In genomic region chr11:45147871-45148270, GRCh38 we compare ENCODE assay signal across 8 cellular contexts. TPM values are rescaled to one million over a fixed set of nuclear protein-coding genes. Genes with fewer than 3 reads are reported as not detected.
DNase-seq lines count a peak whose midpoint lies in the region; ATAC-seq and TF ChIP-seq lines count a peak whose summit lies in the region.

No MANE protein-coding gene starts in this region.

- peak overlapping the region; percentile 86 for H3K4me3 Mint-ChIP-seq in chondrocyte (ENCODE audit: unreplicated experiment)

- DNase-seq in left ventricle myocardium inferior (no peak), Right ventricle myocardium inferior (ENCODE audit: missing footprints) (no peak), chondrocyte (ENCODE audit: low spot score) (no peak), NCI-H526 treated with DMSO at 0.1 percent for 48 hours (lab: John Stamatoyannopoulos, UW) (no peak)

- H3K27ac Mint-ChIP-seq in chondrocyte (ENCODE audit: unreplicated experiment): peak overlapping the region; percentile 61

- TF ChIP-seq CTCF in left ventricle myocardium inferior (IDR thresholded peaks at IDR 0.05; ENCODE audit: borderline replicate concordance) (no peak), chondrocyte (IDR thresholded peaks at IDR 0.05) (no peak)

- peak overlapping the region; percentile 90 for H3K4me3 ChIP-seq in left ventricle myocardium inferior
- peak overlapping the region; percentile 57 for H3K4me3 ChIP-seq in mononuclear cell (ENCODE audit: low read length)

- H3K4me1 ChIP-seq in left ventricle myocardium inferior: peaks cover 32% of the 10 kb centered on the region
- H3K4me1 ChIP-seq in mononuclear cell (ENCODE audit: insufficient read depth, low read length): peaks cover 17% of the 10 kb centered on the region

- peak overlapping the region; percentile 99 for H3K27ac ChIP-seq in left ventricle myocardium inferior (replicated peaks)

- intact Hi-C loops in left ventricle myocardium inferior (cut with micrococcal nuclease): no loop called here
- intact Hi-C loops in Right ventricle myocardium inferior (cut with DNase I): loop anchor here (5.0 kb wide), 1 partner anchor 34 kb away; no protein-coding TSS in a partner anchor

- ATAC-seq in Right ventricle myocardium inferior: no peak
- ATAC-seq in HG03565 (IDR thresholded peaks at IDR 0.05; ENCODE audit: unreplicated experiment): no peak
- no peak for ATAC-seq in GM21786 (IDR thresholded peaks at IDR 0.05; ENCODE audit: unreplicated experiment)
- ATAC-seq in GM21717 (IDR thresholded peaks at IDR 0.05; ENCODE audit: unreplicated experiment): no peak

- H3K27me3 ChIP-seq in left ventricle myocardium inferior (ENCODE audit: low read depth) (no peaks in the 10 kb centered on the region), mononuclear cell (ENCODE audit: insufficient read depth, low read length) (peaks cover 10% of the 10 kb centered on the region)

- H3K36me3 ChIP-seq in left ventricle myocardium inferior: no peaks in the 10 kb centered on the region

- H3K9me3 ChIP-seq in left ventricle myocardium inferior (replicated peaks) (no peaks in the 10 kb centered on the region), mononuclear cell (ENCODE audit: low read depth, low read length) (no peaks in the 10 kb centered on the region)

- peaks cover 7% of the 10 kb centered on the region for H3K27me3 Mint-ChIP-seq in chondrocyte (ENCODE audit: low read depth)

- no peaks in the 10 kb centered on the region for H3K9me3 Mint-ChIP-seq in chondrocyte (ENCODE audit: low read depth)

- H3K4me1 Mint-ChIP-seq in chondrocyte (ENCODE audit: low read depth): peaks cover 25% of the 10 kb centered on the region

- H3K36me3 Mint-ChIP-seq in chondrocyte (ENCODE audit: low read depth): peaks cover 2% of the 10 kb centered on the region

RNA-seq across cellular contexts. Expression of gene PRDM11, which starts 1.4 kb away (rescaled TPM):
- 17.2 TPM for total RNA-seq in left ventricle myocardium inferior
- total RNA-seq in Right ventricle myocardium inferior: 16.0 TPM
- total RNA-seq in chondrocyte: 32.9 to 35.1 TPM (median 35.0 TPM) in 3 replicates
- total RNA-seq in mononuclear cell: 0.73 TPM
